ENCODE assay signal across 8 cellular contexts in genomic region chr7:135170998-135171481, GRCh38. TPM values are rescaled to one million over a fixed set of nuclear protein-coding genes. Genes with fewer than 3 reads are reported as not detected.
A peak's percentile ranks its signal among the peaks of the same experiment; 100 is the strongest.
DNase-seq lines count a peak whose midpoint lies in the region; ATAC-seq and TF ChIP-seq lines count a peak whose summit lies in the region.
"Not testable (repeated sequence)": the region's sequence is repeated elsewhere in the genome, so short reads cannot be mapped to it uniquely, and the experiment has no call there.

No MANE protein-coding gene starts in this region.

- intact Hi-C loops in activated T-helper 2 cell treated with anti-CD3 and anti-CD28 coated beads, Interferon-gamma antibody, Interleukin-2, Interleukin-4, amounts not matched to agents 10 μg/mL and 5 μg/mL and 100 μg/mL, durations not matched to agents 14 hours and 24 hours and 36 hours (cut with micrococcal nuclease) = loop anchor here (1.0 to 10.0 kb wide), 6 partner anchors 23 to 736 kb away; partner anchors contain the start of genes NUP205, STMP1, TMEM140 and WDR91

- H3K27me3 Mint-ChIP-seq in activated T-helper 2 cell treated with anti-CD3 and anti-CD28 coated beads, Interferon-gamma antibody, Interleukin-2, Interleukin-4, amounts not matched to agents 10 μg/mL and 5 μg/mL and 100 μg/mL, durations not matched to agents 14 hours and 24 hours and 36 hours (ENCODE audit: low read depth) = not testable (repeated sequence)

- ATAC-seq in GM19397 (IDR thresholded peaks at IDR 0.05; ENCODE audit: unreplicated experiment) = peak; percentile 9
- ATAC-seq in HG02885 (IDR thresholded peaks at IDR 0.05; ENCODE audit: poor library complexity, unreplicated experiment) = peak; percentile 24
- not testable (repeated sequence) for ATAC-seq in stimulated activated effector memory CD8-positive, alpha-beta T cell treated with anti-CD3 and anti-CD28 coated beads, Interleukin-12 subunit alpha, Interleukin-12 subunit beta, amount 100 ng/mL, for 72 hours

- not testable (repeated sequence) for H3K27me3 ChIP-seq in mesendoderm (ENCODE audit: insufficient read depth, low read length, poor library complexity)

- peak overlapping the region; percentile 97 for H3K27ac ChIP-seq in C4-2B
- peak overlapping the region; percentile 98 for H3K27ac ChIP-seq in epithelial cell of prostate
- H3K27ac ChIP-seq in mesendoderm (ENCODE audit: low read depth, low read length) = peak overlapping the region; percentile 100

- peak overlapping the region; percentile 74 for H3K4me3 ChIP-seq in LNCaP clone FGC (ENCODE audit: low read depth, low read length)
- peak overlapping the region; percentile 15 for H3K4me3 ChIP-seq in mesendoderm (ENCODE audit: low read length)

- not testable (repeated sequence) for H2AK5ac ChIP-seq in mesendoderm (ENCODE audit: low read length)

- H2BK120ac ChIP-seq in mesendoderm (ENCODE audit: low read depth, low read length) = not testable (repeated sequence)

- H3K18ac ChIP-seq in mesendoderm (ENCODE audit: low read length) = peak overlapping the region; percentile 77

- H3K4me3 Mint-ChIP-seq in activated T-helper 2 cell treated with anti-CD3 and anti-CD28 coated beads, Interferon-gamma antibody, Interleukin-2, Interleukin-4, amounts not matched to agents 10 μg/mL and 5 μg/mL and 100 μg/mL, durations not matched to agents 14 hours and 24 hours and 36 hours (ENCODE audit: low read depth) = peak overlapping the region; percentile 85
- H3K4me3 Mint-ChIP-seq in stimulated activated effector memory CD8-positive, alpha-beta T cell treated with anti-CD3 and anti-CD28 coated beads, Interleukin-12 subunit alpha, Interleukin-12 subunit beta, amount 100 ng/mL, for 72 hours = peak overlapping the region; percentile 93

- peaks cover 17% of the 10 kb centered on the region for H3K79me1 ChIP-seq in mesendoderm (ENCODE audit: low read length)

- DNase-seq in LNCaP clone FGC (ENCODE audit: low read depth); activated T-helper 2 cell treated with anti-CD3 and anti-CD28 coated beads, Interferon-gamma antibody, Interleukin-2, Interleukin-4, amounts not matched to agents 10 μg/mL and 5 μg/mL and 100 μg/mL, durations not matched to agents 14 hours and 24 hours and 36 hours (ENCODE audit: low spot score); epithelial cell of prostate (ENCODE audit: low read depth, low spot score); mesendoderm; stimulated activated effector memory CD8-positive, alpha-beta T cell treated with anti-CD3 and anti-CD28 coated beads, Interleukin-12 subunit alpha, Interleukin-12 subunit beta, amount 100 ng/mL, for 72 hours (ENCODE audit: low spot score in 2 of 2): not testable (repeated sequence)

- not testable (repeated sequence) for H3K4me2 ChIP-seq in mesendoderm (ENCODE audit: low read length)

- peaks cover 16% of the 10 kb centered on the region for H3K36me3 ChIP-seq in mesendoderm (ENCODE audit: control insufficient read depth, insufficient read depth, low read length)

- H3K9ac ChIP-seq in mesendoderm (ENCODE audit: low read length) = peak overlapping the region; percentile 97

- peak overlapping the region; percentile 67 for H3K56ac ChIP-seq in mesendoderm (ENCODE audit: low read length)

- peak; percentile 16 for TF ChIP-seq CTCF in C4-2B (conservative IDR thresholded peaks at IDR 0.05)
- not testable (repeated sequence) for TF ChIP-seq CTCF in LNCaP clone FGC (IDR thresholded peaks at IDR 0.05; ENCODE audit: control insufficient read depth, extremely low read depth, insufficient read depth)

- H2BK5ac ChIP-seq in mesendoderm (ENCODE audit: low read length) = not testable (repeated sequence)

- not testable (repeated sequence) for H3K4ac ChIP-seq in mesendoderm (ENCODE audit: low read depth, low read length)

- WGBS in mesendoderm (ENCODE audit: extremely low coverage, insufficient coverage, low lambda C conversion rate) = no CpG with 5 or more reads among the region's 12 CpGs

- not testable (repeated sequence) for H3K9me3 Mint-ChIP-seq in activated T-helper 2 cell treated with anti-CD3 and anti-CD28 coated beads, Interferon-gamma antibody, Interleukin-2, Interleukin-4, amounts not matched to agents 10 μg/mL and 5 μg/mL and 100 μg/mL, durations not matched to agents 14 hours and 24 hours and 36 hours; stimulated activated effector memory CD8-positive, alpha-beta T cell treated with anti-CD3 and anti-CD28 coated beads, Interleukin-12 subunit alpha, Interleukin-12 subunit beta, amount 100 ng/mL, for 72 hours

- H3K4me1 Mint-ChIP-seq in activated T-helper 2 cell treated with anti-CD3 and anti-CD28 coated beads, Interferon-gamma antibody, Interleukin-2, Interleukin-4, amounts not matched to agents 10 μg/mL and 5 μg/mL and 100 μg/mL, durations not matched to agents 14 hours and 24 hours and 36 hours (ENCODE audit: low read depth) = peaks cover 33% of the 10 kb centered on the region
- peaks cover 50% of the 10 kb centered on the region for H3K4me1 Mint-ChIP-seq in stimulated activated effector memory CD8-positive, alpha-beta T cell treated with anti-CD3 and anti-CD28 coated beads, Interleukin-12 subunit alpha, Interleukin-12 subunit beta, amount 100 ng/mL, for 72 hours

- not testable (repeated sequence) for H2BK15ac ChIP-seq in mesendoderm (replicated peaks; ENCODE audit: low read depth)

- H4K5ac ChIP-seq in mesendoderm (ENCODE audit: low read length) = not testable (repeated sequence)

- peak overlapping the region; percentile 92 for H3K27ac Mint-ChIP-seq in activated T-helper 2 cell treated with anti-CD3 and anti-CD28 coated beads, Interferon-gamma antibody, Interleukin-2, Interleukin-4, amounts not matched to agents 10 μg/mL and 5 μg/mL and 100 μg/mL, durations not matched to agents 14 hours and 24 hours and 36 hours
- peak overlapping the region; percentile 98 for H3K27ac Mint-ChIP-seq in stimulated activated effector memory CD8-positive, alpha-beta T cell treated with anti-CD3 and anti-CD28 coated beads, Interleukin-12 subunit alpha, Interleukin-12 subunit beta, amount 100 ng/mL, for 72 hours

- H3K79me2 ChIP-seq in mesendoderm (ENCODE audit: control insufficient read depth, insufficient read depth, low read length) = peaks cover 10% of the 10 kb centered on the region

- H3K4me1 ChIP-seq in mesendoderm (ENCODE audit: control insufficient read depth, low read depth, low read length) = not testable (repeated sequence)

- peaks cover 38% of the 10 kb centered on the region for H3K36me3 Mint-ChIP-seq in activated T-helper 2 cell treated with anti-CD3 and anti-CD28 coated beads, Interferon-gamma antibody, Interleukin-2, Interleukin-4, amounts not matched to agents 10 μg/mL and 5 μg/mL and 100 μg/mL, durations not matched to agents 14 hours and 24 hours and 36 hours (ENCODE audit: low read depth)
- H3K36me3 Mint-ChIP-seq in stimulated activated effector memory CD8-positive, alpha-beta T cell treated with anti-CD3 and anti-CD28 coated beads, Interleukin-12 subunit alpha, Interleukin-12 subunit beta, amount 100 ng/mL, for 72 hours = peaks cover 47% of the 10 kb centered on the region

- H3K23ac ChIP-seq in mesendoderm (ENCODE audit: low read length) = not testable (repeated sequence)

- not testable (repeated sequence) for H4K8ac ChIP-seq in mesendoderm (ENCODE audit: low read depth, low read length)

RNA-seq across cellular contexts. Expression of gene CYREN, which starts 0.5 kb away (rescaled TPM):
- 50.1 and 52.9 TPM in 2 replicates for total RNA-seq in activated T-helper 2 cell treated with anti-CD3 and anti-CD28 coated beads, Interferon-gamma antibody, Interleukin-2, Interleukin-4, amounts not matched to agents 10 μg/mL and 5 μg/mL and 100 μg/mL, durations not matched to agents 14 hours and 24 hours and 36 hours
- 32.4 TPM for polyA plus RNA-seq in mesendoderm (2013, experiment 1 of 2)
- 31.9 TPM for polyA plus RNA-seq in mesendoderm (2013, experiment 2 of 2)

RNA-seq across cellular contexts. Expression of gene TMEM140, which starts 23.2 kb away (rescaled TPM):
- 3.0 and 4.8 TPM in 2 replicates for total RNA-seq in activated T-helper 2 cell treated with anti-CD3 and anti-CD28 coated beads, Interferon-gamma antibody, Interleukin-2, Interleukin-4, amounts not matched to agents 10 μg/mL and 5 μg/mL and 100 μg/mL, durations not matched to agents 14 hours and 24 hours and 36 hours
- polyA plus RNA-seq in mesendoderm (2013, experiment 1 of 2) = not detected
- not detected for polyA plus RNA-seq in mesendoderm (2013, experiment 2 of 2)

RNA-seq across cellular contexts. Expression of gene WDR91, which starts 40.3 kb away (rescaled TPM):
- total RNA-seq in activated T-helper 2 cell treated with anti-CD3 and anti-CD28 coated beads, Interferon-gamma antibody, Interleukin-2, Interleukin-4, amounts not matched to agents 10 μg/mL and 5 μg/mL and 100 μg/mL, durations not matched to agents 14 hours and 24 hours and 36 hours = 19.2 and 22.6 TPM in 2 replicates
- 4.4 TPM for polyA plus RNA-seq in mesendoderm (2013, experiment 1 of 2)
- 4.7 TPM for polyA plus RNA-seq in mesendoderm (2013, experiment 2 of 2)
